33 cellular contexts compared by ENCODE assay signal in genomic region chr4:141127884-141128283, GRCh38. TPM values are rescaled to one million over a fixed set of nuclear protein-coding genes. Genes with fewer than 3 reads are reported as not detected.
DNase-seq lines count a peak whose midpoint lies in the region; ATAC-seq, FAIRE-seq and TF ChIP-seq lines count a peak whose summit lies in the region.
"Had no signal": no experiment of that assay in that cellular context is flagged by ENCODE, and none has a peak within 500 bp of the region (broad histone marks: within the 10 kb centered on the region; RNA-seq: fewer than 3 reads in every experiment).

No MANE protein-coding gene starts in this region.

- TF ChIP-seq CTCF in right atrium auricular region (IDR thresholded peaks at IDR 0.05), result no peak
- TF ChIP-seq CTCF in left ventricle myocardium inferior (IDR thresholded peaks at IDR 0.05; ENCODE audit: borderline replicate concordance), result no peak
- TF ChIP-seq CTCF in kidney (IDR thresholded peaks at IDR 0.05; ENCODE audit: borderline replicate concordance, extremely low read depth, insufficient read depth), result no peak

- intact Hi-C loops in Right ventricle myocardium inferior (cut with DNase I) (no loop called here), left ventricle myocardium inferior (cut with micrococcal nuclease) (no loop called here), kidney (cut with DNase I) (no loop called here)

- H3K4me3 ChIP-seq in right atrium auricular region (no peak overlapping the region), left ventricle myocardium inferior (no peak overlapping the region), subcutaneous abdominal adipose tissue (ENCODE audit: low read depth in 1 of 5, low read length in 5 of 5) (no peak overlapping the region), kidney (ENCODE audit: low read length in 2 of 2) (no peak overlapping the region)
- H3K4me3 ChIP-seq: A549, body of pancreas, gastrocnemius medialis, SK-N-MC had no signal

- H3K27ac ChIP-seq in right atrium auricular region, result peak overlapping the region in 1 of 2 donors; percentile 20
- H3K27ac ChIP-seq in left ventricle myocardium inferior (replicated peaks), result peak overlapping the region; percentile 94
- H3K27ac ChIP-seq in subcutaneous abdominal adipose tissue (ENCODE audit: low read depth, low read length), result peak overlapping the region; percentile 45
- H3K27ac ChIP-seq in kidney (ENCODE audit: low read depth in 2 of 2, low read length in 2 of 2), result no peak overlapping the region
- H3K27ac ChIP-seq: A549, body of pancreas, SK-N-MC had no signal

- no peaks in the 10 kb centered on the region for H3K27me3 ChIP-seq in right atrium auricular region
- H3K27me3 ChIP-seq in left ventricle myocardium inferior (ENCODE audit: low read depth), result peaks cover 18% of the 10 kb centered on the region
- H3K27me3 ChIP-seq in subcutaneous abdominal adipose tissue (ENCODE audit: control insufficient read depth in 5 of 5, insufficient read depth in 4 of 5, low read length in 5 of 5), result peaks cover 0 to 8% (median 0%) of the 10 kb centered on the region in 5 donors
- H3K27me3 ChIP-seq: BE2C, body of pancreas, gastrocnemius medialis had no signal

- DNase-seq in Right ventricle myocardium inferior (ENCODE audit: missing footprints), result no peak
- DNase-seq in right atrium auricular region (ENCODE audit: low spot score), result no peak
- DNase-seq in astrocyte of the hippocampus (ENCODE audit: low read depth, low spot score), result peak; percentile 20
- DNase-seq in left ventricle myocardium inferior, result no peak
- DNase-seq in activated T-cell treated with anti-CD3 and anti-CD28 coated beads for 4 hours, result no peak
- no peak for DNase-seq in kidney
- DNase-seq: activated CD4-positive, CD25-positive, alpha-beta regulatory T cell treated with anti-CD3 and anti-CD28 coated beads, Interleukin-2, amount 50 U/mL, for 72 hours; activated CD8-positive, alpha-beta T cell treated with anti-CD3 and anti-CD28 coated beads for 36 hours; activated gamma-delta T cell; activated naive CD8-positive, alpha-beta T cell treated with anti-CD3 and anti-CD28 coated beads, Interleukin-2, amount 10 ng/mL, durations not matched to agents 7 days and 5 days; BE2C; COR-L47; DMS53; erythroblast; gastrocnemius medialis; GDM1; immature natural killer cell; naive thymus-derived CD4-positive, alpha-beta T cell; NCI-H1092 treated with DMSO at 0.1 percent for 48 hours; NCI-H2081; NCI-H226; NCI-H774; RPMI8226; stimulated activated CD4-positive, alpha-beta T cell treated with anti-CD3 and anti-CD28 coated beads, Interleukin-2, amount 100 ng/mL, for 24 hours; T-helper 2 cell had no signal

- H3K9me3 ChIP-seq in right atrium auricular region (no peaks in the 10 kb centered on the region), left ventricle myocardium inferior (replicated peaks) (no peaks in the 10 kb centered on the region), subcutaneous abdominal adipose tissue (ENCODE audit: control insufficient read depth in 5 of 5, low read length in 5 of 5) (no peaks in the 10 kb centered on the region), kidney (ENCODE audit: control insufficient read depth in 1 of 2, low read length in 2 of 2) (no peaks in the 10 kb centered on the region)
- H3K9me3 ChIP-seq: A549, BE2C, body of pancreas, gastrocnemius medialis had no signal

- H3K4me1 ChIP-seq in right atrium auricular region (peaks cover 0 to 3% of the 10 kb centered on the region in 2 donors), left ventricle myocardium inferior (peaks cover 69% of the 10 kb centered on the region), subcutaneous abdominal adipose tissue (ENCODE audit: control insufficient read depth in 5 of 5, insufficient read depth in 5 of 5, low read length in 5 of 5) (peaks cover 0 to 65% (median 17%) of the 10 kb centered on the region in 5 donors), kidney (ENCODE audit: control insufficient read depth in 1 of 2, insufficient read depth in 1 of 2, low read depth in 1 of 2, low read length in 2 of 2) (peaks cover 3 to 8% of the 10 kb centered on the region in 2 donors)
- H3K4me1 ChIP-seq: A549 had no signal

- peak overlapping the region in 1 of 5 donors; percentile 51 for H3K9ac ChIP-seq in subcutaneous abdominal adipose tissue (ENCODE audit: low read length in 5 of 5)
- no peak overlapping the region for H3K9ac ChIP-seq in kidney (ENCODE audit: low read length in 2 of 2)

- ATAC-seq in Right ventricle myocardium inferior, result peak; percentile 28
- no peak for ATAC-seq in GM18498 (IDR thresholded peaks at IDR 0.05; ENCODE audit: unreplicated experiment)
- ATAC-seq: A549; activated CD8-positive, alpha-beta T cell treated with anti-CD3 and anti-CD28 coated beads for 36 hours; body of pancreas; left lobe of liver; naive thymus-derived CD4-positive, alpha-beta T cell had no signal

- H3K36me3 ChIP-seq in right atrium auricular region (no peaks in the 10 kb centered on the region), left ventricle myocardium inferior (no peaks in the 10 kb centered on the region), subcutaneous abdominal adipose tissue (ENCODE audit: control insufficient read depth in 5 of 5, insufficient read depth in 5 of 5, low read length in 5 of 5) (no peaks in the 10 kb centered on the region), kidney (ENCODE audit: control insufficient read depth in 1 of 2, insufficient read depth in 2 of 2, low read length in 2 of 2) (no peaks in the 10 kb centered on the region)
- H3K36me3 ChIP-seq: gastrocnemius medialis had no signal

- FAIRE-seq in kidney (lab: Jason Lieb, UNC), result no peak
- FAIRE-seq: A549, H54 had no signal

RNA-seq across cellular contexts. Expression of gene RNF150, which starts 5.4 kb away (rescaled TPM):
- total RNA-seq in Right ventricle myocardium inferior (56.1 TPM), right atrium auricular region (10 to 100 TPM; 26.2 to 34.2 TPM), left ventricle myocardium inferior (68.0 TPM), kidney (34.2 TPM)
- polyA plus RNA-seq in kidney (ENCODE audit: insufficient read depth, low read depth, low replicate concordance), result 5.0 TPM
- total RNA-seq: activated naive CD8-positive, alpha-beta T cell treated with anti-CD3 and anti-CD28 coated beads, Interleukin-2, amount 10 ng/mL, durations not matched to agents 7 days and 5 days had no signal
- polyA plus RNA-seq: IgD-negative memory B cell; immature natural killer cell; naive thymus-derived CD4-positive, alpha-beta T cell had no signal

Comparison
In these comparisons a context has a peak if more than half of its experiments do, and no peak if none do; other contexts are left out.
1. H3K27ac ChIP-seq: peak in left ventricle myocardium inferior (single experiment) and subcutaneous abdominal adipose tissue (single experiment); none in kidney (0 of 2).